Comparison of ENCODE assay signal across 1 cellular context in genomic region chr14:54138354-54139038, GRCh38.
TF ChIP-seq lines count a peak whose summit lies in the region.

No MANE protein-coding gene starts in this region.

TF ChIP-seq in GM23338, 12 proteins besides CTCF, POLR2A, EP300 and RAD21 (continued from another document):
- TF ChIP-seq ZNF462 (CRISPR knock-in tag; IDR thresholded peaks at IDR 0.05), result no peak
- TF ChIP-seq STAT1 (IDR thresholded peaks at IDR 0.05; ENCODE audit: unreplicated experiment), result no peak
- no peak for TF ChIP-seq ZNF331 (CRISPR knock-in tag; IDR thresholded peaks at IDR 0.05; ENCODE audit: low read depth)
- TF ChIP-seq POLR2AphosphoS5 (IDR thresholded peaks at IDR 0.05; ENCODE audit: low read depth), result no peak
- TF ChIP-seq EZH2phosphoT487 (IDR thresholded peaks at IDR 0.05; ENCODE audit: unreplicated experiment), result no peak
